ENCODE assay signal across 20 cellular contexts in genomic region chr21:26093094-26093493, GRCh38.
DNase-seq lines count a peak whose midpoint lies in the region; ATAC-seq, FAIRE-seq and TF ChIP-seq lines count a peak whose summit lies in the region.
"Had no signal": no experiment of that assay in that cellular context is flagged by ENCODE, and none has a peak within 500 bp of the region (broad histone marks: within the 10 kb centered on the region; RNA-seq: fewer than 3 reads in every experiment).

No MANE protein-coding gene starts in this region.

- H3K18ac ChIP-seq in H9 (ENCODE audit: insufficient read length, low read depth, low read length): no peak overlapping the region

- H3K9ac ChIP-seq in H9 (ENCODE audit: extremely low read depth, insufficient read length, low read length): no peak overlapping the region

- TF ChIP-seq CTCF in A673 (conservative IDR thresholded peaks at IDR 0.05; ENCODE audit: low read depth, low read length) (no peak), H9 (conservative IDR thresholded peaks at IDR 0.05) (no peak), foreskin keratinocyte (conservative IDR thresholded peaks at IDR 0.05) (no peak)

- H3K27me3 ChIP-seq in A673 (replicated peaks; ENCODE audit: insufficient read depth, low read depth, low read length, poor library complexity) (no peaks in the 10 kb centered on the region), H9 (ENCODE audit: insufficient read depth, low read length) (no peaks in the 10 kb centered on the region), foreskin keratinocyte (no peaks in the 10 kb centered on the region)
- H3K27me3 ChIP-seq: dorsolateral prefrontal cortex, Peyer's patch, upper lobe of right lung had no signal

- H2AFZ ChIP-seq in H9 (ENCODE audit: low read length): no peak overlapping the region

- H3K27ac Mint-ChIP-seq in H9: peak overlapping the region in 2 of 3 experiments; percentile 70 to 89; a peak in 4 of 7 replicates
- no peak overlapping the region for H3K27ac Mint-ChIP-seq in activated CD4-positive, alpha-beta T cell treated with anti-CD3 and anti-CD28 coated beads, Interleukin-2, amount 10 ng/mL, durations not matched to agents 24 days and 14 days
- no peak overlapping the region for H3K27ac Mint-ChIP-seq in activated naive CD4-positive, alpha-beta T cell treated with anti-CD3 and anti-CD28 coated beads, Interleukin-2, amount 50 U/mL, for 72 hours
- H3K27ac Mint-ChIP-seq: activated CD8-positive, alpha-beta memory T cell treated with anti-CD3 and anti-CD28 coated beads, Interleukin-2, amount 10 ng/mL, durations not matched to agents 7 days and 5 days; stimulated activated naive B cell treated with anti-CD40 and anti-IgM and Interleukin-4, amounts not matched to agents 10 μg/mL and 1 μg/mL and 100 μg/mL, for 72 hours had no signal

- intact Hi-C loops in A673 (cut with micrococcal nuclease; ENCODE audit: unreplicated experiment): no loop called here
- intact Hi-C loops in activated CD4-positive, alpha-beta T cell treated with anti-CD3 and anti-CD28 coated beads, Interleukin-2, amount 10 ng/mL, durations not matched to agents 24 days and 14 days (cut with micrococcal nuclease): no loop called here

- no peak overlapping the region for H4K91ac ChIP-seq in H9 (ENCODE audit: insufficient read length, low read depth, low read length)

- no TSS peak for BruUV-seq in A673 (replicated peaks; lab: Mats Ljungman, UMichigan)

- no peak overlapping the region for H3K4me3 ChIP-seq in A673 (ENCODE audit: low read depth, low read length, poor library complexity, severe bottlenecking)
- H3K4me3 ChIP-seq: dorsolateral prefrontal cortex, Peyer's patch, upper lobe of right lung had no signal

- H3T11ph ChIP-seq in H9 (ENCODE audit: low read length): no peak overlapping the region

- peaks cover 8% of the 10 kb centered on the region for H3K79me1 ChIP-seq in H9 (ENCODE audit: insufficient read depth, low read depth, low read length, poor library complexity, severe bottlenecking)

- no CpG with 5 or more reads among the region's 3 CpGs for WGBS in H9 (ENCODE audit: extremely low coverage, insufficient read length, low lambda C conversion rate)

- H2BK120ac ChIP-seq in H9 (ENCODE audit: low read depth, low read length, poor library complexity, severe bottlenecking): no peak overlapping the region

- H4K20me1 ChIP-seq in H9 (ENCODE audit: control insufficient read depth, insufficient read depth, insufficient read length): no peaks in the 10 kb centered on the region

- H3K36me3 Mint-ChIP-seq in H9 (ENCODE audit: insufficient read depth in 1 of 3, low read depth in 3 of 3): peaks cover 14 to 19% (median 17%) of the 10 kb centered on the region in 3 experiments; a peak in 6 of 7 replicates
- H3K36me3 Mint-ChIP-seq in activated CD4-positive, alpha-beta T cell treated with anti-CD3 and anti-CD28 coated beads, Interleukin-2, amount 10 ng/mL, durations not matched to agents 24 days and 14 days (ENCODE audit: low read depth): peaks cover 10% of the 10 kb centered on the region
- H3K36me3 Mint-ChIP-seq in activated naive CD4-positive, alpha-beta T cell treated with anti-CD3 and anti-CD28 coated beads, Interleukin-2, amount 50 U/mL, for 72 hours: peaks cover 0 to 12% of the 10 kb centered on the region in 2 donors
- H3K36me3 Mint-ChIP-seq: activated CD8-positive, alpha-beta memory T cell treated with anti-CD3 and anti-CD28 coated beads, Interleukin-2, amount 10 ng/mL, durations not matched to agents 7 days and 5 days had no signal

- peaks cover 34% of the 10 kb centered on the region for H3K4me1 ChIP-seq in A673 (ENCODE audit: insufficient read depth, low read length, poor library complexity, severe bottlenecking)
- peaks cover 12% of the 10 kb centered on the region; the same call in 1 of the 2 replicates for H3K4me1 ChIP-seq in H9 (ENCODE audit: insufficient read depth, low read length)
- peaks cover 23% of the 10 kb centered on the region for H3K4me1 ChIP-seq in foreskin keratinocyte
- H3K4me1 ChIP-seq: Caco-2, Peyer's patch, upper lobe of right lung had no signal

- no peaks in the 10 kb centered on the region for H3K23me2 ChIP-seq in H9 (ENCODE audit: insufficient read length, low read depth, low read length, poor library complexity, severe bottlenecking)

- peaks cover 27% of the 10 kb centered on the region; the same call in 1 of the 2 replicates for H3K79me2 ChIP-seq in H9 (ENCODE audit: insufficient read depth, low read length)

- H3K14ac ChIP-seq in H9 (ENCODE audit: insufficient read depth, low read length): no peak overlapping the region

- no peak overlapping the region for H3K23ac ChIP-seq in H9 (ENCODE audit: insufficient read length, low read depth, low read length)

- H2BK15ac ChIP-seq in H9 (ENCODE audit: low read depth, low read length): no peak overlapping the region

- peaks cover 11% of the 10 kb centered on the region for H3K36me3 ChIP-seq in A673 (ENCODE audit: insufficient read depth, low read length, poor library complexity, severe bottlenecking)

- H3K27me3 Mint-ChIP-seq in H9 (ENCODE audit: low read depth): no peaks in the 10 kb centered on the region
- no peaks in the 10 kb centered on the region for H3K27me3 Mint-ChIP-seq in activated CD4-positive, alpha-beta T cell treated with anti-CD3 and anti-CD28 coated beads, Interleukin-2, amount 10 ng/mL, durations not matched to agents 24 days and 14 days
- H3K27me3 Mint-ChIP-seq: activated CD8-positive, alpha-beta memory T cell treated with anti-CD3 and anti-CD28 coated beads, Interleukin-2, amount 10 ng/mL, durations not matched to agents 7 days and 5 days; stimulated activated naive B cell treated with anti-CD40 and anti-IgM and Interleukin-4, amounts not matched to agents 10 μg/mL and 1 μg/mL and 100 μg/mL, for 72 hours had no signal

- no peak overlapping the region for H2AK5ac ChIP-seq in H9 (ENCODE audit: insufficient read length, low read length)

- no peak overlapping the region for H4K5ac ChIP-seq in H9 (ENCODE audit: insufficient read length, low read depth, low read length)

- CTCF ChIA-PET in A673 (lab: Charles Lee): no interaction called here

- H3K4me3 Mint-ChIP-seq in H9: no peak overlapping the region
- H3K4me3 Mint-ChIP-seq in activated CD4-positive, alpha-beta T cell treated with anti-CD3 and anti-CD28 coated beads, Interleukin-2, amount 10 ng/mL, durations not matched to agents 24 days and 14 days: no peak overlapping the region
- H3K4me3 Mint-ChIP-seq: activated CD8-positive, alpha-beta memory T cell treated with anti-CD3 and anti-CD28 coated beads, Interleukin-2, amount 10 ng/mL, durations not matched to agents 7 days and 5 days; stimulated activated naive B cell treated with anti-CD40 and anti-IgM and Interleukin-4, amounts not matched to agents 10 μg/mL and 1 μg/mL and 100 μg/mL, for 72 hours had no signal

- H3K4me2 ChIP-seq in H9 (ENCODE audit: insufficient read depth, insufficient read length, low read length): no peak overlapping the region

- peak; percentile 80 for DNase-seq in A673 (ENCODE audit: low spot score)
- DNase-seq in H9: no peak
- no peak for DNase-seq in RCC 7860 (ENCODE audit: low spot score)
- peak in 1 of 2 donors; percentile 44 for DNase-seq in foreskin keratinocyte
- no peak for DNase-seq in activated CD4-positive, alpha-beta T cell treated with anti-CD3 and anti-CD28 coated beads, Interleukin-2, amount 10 ng/mL, durations not matched to agents 24 days and 14 days
- DNase-seq in activated naive CD4-positive, alpha-beta T cell treated with anti-CD3 and anti-CD28 coated beads, Interleukin-2, amount 50 U/mL, for 72 hours (ENCODE audit: low spot score in 2 of 2): no peak
- DNase-seq in ureter (ENCODE audit: low spot score): no peak
- DNase-seq: activated CD8-positive, alpha-beta memory T cell treated with anti-CD3 and anti-CD28 coated beads, Interleukin-2, amount 10 ng/mL, durations not matched to agents 7 days and 5 days; activated gamma-delta T cell treated with Interleukin-2 at 50 U/mL for 16 hours; Caco-2; dorsolateral prefrontal cortex; hippocampal formation; Karpas-422; left cardiac atrium; NCI-H1694 treated with DMSO at 0.1 percent for 48 hours; NCI-H526; Peyer's patch; stimulated activated naive B cell treated with anti-CD40 and anti-IgM and Interleukin-4, amounts not matched to agents 10 μg/mL and 1 μg/mL and 100 μg/mL, for 72 hours; upper lobe of right lung had no signal

- ATAC-seq in foreskin keratinocyte: peak; percentile 88
- no peak for ATAC-seq in activated naive CD4-positive, alpha-beta T cell treated with anti-CD3 and anti-CD28 coated beads, Interleukin-2, amount 50 U/mL, for 72 hours
- ATAC-seq in GM19324 (IDR thresholded peaks at IDR 0.05; ENCODE audit: low FRiP score, unreplicated experiment): no peak
- ATAC-seq: activated CD8-positive, alpha-beta memory T cell treated with anti-CD3 and anti-CD28 coated beads, Interleukin-2, amount 10 ng/mL, durations not matched to agents 7 days and 5 days; stimulated activated naive B cell treated with anti-CD40 and anti-IgM and Interleukin-4, amounts not matched to agents 10 μg/mL and 1 μg/mL and 100 μg/mL, for 72 hours; upper lobe of right lung had no signal

- no peak overlapping the region for H2BK5ac ChIP-seq in H9 (ENCODE audit: insufficient read length, low read length)

- no peak overlapping the region for H3K56ac ChIP-seq in H9 (ENCODE audit: insufficient read length, low read depth, low read length)

- no peak overlapping the region for H4K8ac ChIP-seq in H9 (replicated peaks; ENCODE audit: insufficient read length, low read depth, low read length)

- peak; percentile 37 for FAIRE-seq in RCC 7860 (lab: Jason Lieb, UNC)

- no peaks in the 10 kb centered on the region for H3K9me3 ChIP-seq in A673 (ENCODE audit: low read depth, low read length, poor library complexity, severe bottlenecking)
- no peaks in the 10 kb centered on the region for H3K9me3 ChIP-seq in H9 (ENCODE audit: control insufficient read depth, low read depth, low read length)
- H3K9me3 ChIP-seq: Caco-2, Peyer's patch, upper lobe of right lung had no signal

- POLR2A ChIA-PET in A673 (lab: Charles Lee; ENCODE audit: low non-redundant PET): no interaction called here

- peaks cover 32 to 34% of the 10 kb centered on the region in 2 experiments for H3K4me1 Mint-ChIP-seq in H9
- H3K4me1 Mint-ChIP-seq in activated CD4-positive, alpha-beta T cell treated with anti-CD3 and anti-CD28 coated beads, Interleukin-2, amount 10 ng/mL, durations not matched to agents 24 days and 14 days: no peaks in the 10 kb centered on the region
- H3K4me1 Mint-ChIP-seq: activated CD8-positive, alpha-beta memory T cell treated with anti-CD3 and anti-CD28 coated beads, Interleukin-2, amount 10 ng/mL, durations not matched to agents 7 days and 5 days had no signal

- H2BK12ac ChIP-seq in H9 (ENCODE audit: insufficient read length, low read depth, low read length): no peak overlapping the region

- H2BK20ac ChIP-seq in H9 (ENCODE audit: low read depth, low read length, poor library complexity, severe bottlenecking): no peak overlapping the region

- H3K9me3 Mint-ChIP-seq in H9: no peaks in the 10 kb centered on the region
- H3K9me3 Mint-ChIP-seq in activated CD4-positive, alpha-beta T cell treated with anti-CD3 and anti-CD28 coated beads, Interleukin-2, amount 10 ng/mL, durations not matched to agents 24 days and 14 days: no peaks in the 10 kb centered on the region
- no peaks in the 10 kb centered on the region for H3K9me3 Mint-ChIP-seq in activated naive CD4-positive, alpha-beta T cell treated with anti-CD3 and anti-CD28 coated beads, Interleukin-2, amount 50 U/mL, for 72 hours
- H3K9me3 Mint-ChIP-seq: stimulated activated naive B cell treated with anti-CD40 and anti-IgM and Interleukin-4, amounts not matched to agents 10 μg/mL and 1 μg/mL and 100 μg/mL, for 72 hours had no signal

- no peak overlapping the region for H3K4ac ChIP-seq in H9 (ENCODE audit: low read depth, low read length)

- peak overlapping the region; percentile 20 for H3K27ac ChIP-seq in A673 (ENCODE audit: low read depth, low read length, poor library complexity, severe bottlenecking)
- H3K27ac ChIP-seq in H9 (ENCODE audit: insufficient read length, low read depth, low read length): no peak overlapping the region
- H3K27ac ChIP-seq in foreskin keratinocyte: no peak overlapping the region
- H3K27ac ChIP-seq: Peyer's patch, upper lobe of right lung had no signal

Comparison
In these comparisons a context has a peak if more than half of its experiments do, and no peak if none do; other contexts are left out.
1. H3K27ac Mint-ChIP-seq: peak in H9 (2 of 3); none in activated CD4-positive, alpha-beta T cell treated with anti-CD3 and anti-CD28 coated beads, Interleukin-2, amount 10 ng/mL, durations not matched to agents 24 days and 14 days (single experiment) and activated naive CD4-positive, alpha-beta T cell treated with anti-CD3 and anti-CD28 coated beads, Interleukin-2, amount 50 U/mL, for 72 hours (0 of 2).